Comparison of ENCODE assay signal across 8 cellular contexts in the genomic region with DNA sequence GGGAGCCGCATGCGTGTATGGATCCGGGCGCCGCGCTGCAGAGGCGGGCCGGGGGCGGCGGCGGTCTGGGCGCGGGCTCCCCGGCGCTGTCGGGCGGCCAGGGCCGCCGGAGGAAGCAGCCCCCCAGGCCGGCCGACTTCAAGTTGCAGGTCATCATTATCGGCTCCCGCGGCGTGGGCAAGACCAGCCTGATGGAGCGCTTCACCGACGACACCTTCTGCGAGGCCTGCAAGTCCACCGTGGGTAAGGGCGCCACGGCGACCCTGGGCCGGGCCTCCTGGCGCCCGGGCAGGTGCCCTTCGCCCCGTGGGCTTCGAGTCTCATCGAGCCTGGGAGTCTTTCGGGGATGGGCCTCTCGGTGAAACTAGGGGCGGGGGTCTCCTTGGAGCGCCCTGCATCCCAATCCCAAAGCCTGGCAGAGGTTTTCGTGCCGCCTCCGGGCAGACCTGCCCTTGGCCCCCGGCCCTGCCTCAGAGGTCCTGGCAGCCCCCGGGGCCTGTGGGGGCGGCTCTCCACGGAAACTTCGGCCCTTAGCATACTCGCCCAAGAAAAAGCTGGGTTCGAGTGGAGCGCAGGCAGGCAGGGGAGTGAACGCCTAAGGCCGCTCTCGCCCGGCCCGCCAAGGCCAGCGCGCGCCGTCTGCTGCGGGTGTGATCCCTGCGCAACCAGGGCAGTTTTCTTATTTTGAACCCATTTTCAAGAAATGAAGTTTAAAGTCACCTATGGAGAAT. TPM values are rescaled to one million over a fixed set of nuclear protein-coding genes. Genes with fewer than 3 reads are reported as not detected.
A peak's percentile ranks its signal among the peaks of the same experiment; 100 is the strongest.
DNase-seq lines count a peak whose midpoint lies in the region; ATAC-seq and TF ChIP-seq lines count a peak whose summit lies in the region.

No MANE protein-coding gene starts in this region.

- H3K9me3 Mint-ChIP-seq in chondrocyte (ENCODE audit: low read depth): no peaks in the 10 kb centered on the region

- peaks cover 1% of the 10 kb centered on the region for H3K79me1 ChIP-seq in mesendoderm (ENCODE audit: low read length)

- H3K27ac ChIP-seq in SJSA1 (peak overlapping the region; percentile 12; the same call in 1 of the 2 replicates), mesendoderm (ENCODE audit: low read depth, low read length) (peak overlapping the region; percentile 0), tibial artery (peak overlapping the region; percentile 77 to 86)

- H4K5ac ChIP-seq in mesendoderm (ENCODE audit: low read length): no peak overlapping the region

- H3K4me3 ChIP-seq in SJSA1 (peak overlapping the region; percentile 80), mesendoderm (ENCODE audit: low read length) (peak overlapping the region; percentile 58), tibial artery (peak overlapping the region; percentile 89 to 93)

- peak; percentile 3 for ATAC-seq in HG02885 (IDR thresholded peaks at IDR 0.05; ENCODE audit: poor library complexity, unreplicated experiment)

- H3K27me3 Mint-ChIP-seq in chondrocyte (ENCODE audit: low read depth): peaks cover 4% of the 10 kb centered on the region

- H3K4me1 ChIP-seq in SJSA1 (replicated peaks) (peaks cover 3% of the 10 kb centered on the region), mesendoderm (ENCODE audit: control insufficient read depth, low read depth, low read length) (peaks cover 3% of the 10 kb centered on the region), tibial artery (peaks cover 0 to 53% (median 28%) of the 10 kb centered on the region in 4 donors)

- no CpG with 5 or more reads among the region's 66 CpGs for WGBS in mesendoderm (ENCODE audit: extremely low coverage, insufficient coverage, low lambda C conversion rate)

- intact Hi-C loops in tibial artery (cut with DNase I; ENCODE audit: low total_unique reads): no loop called here

- peak overlapping the region; percentile 85 for H3K56ac ChIP-seq in mesendoderm (ENCODE audit: low read length)

- H2BK15ac ChIP-seq in mesendoderm (replicated peaks; ENCODE audit: low read depth): no peak overlapping the region

- H3K4me1 Mint-ChIP-seq in chondrocyte (ENCODE audit: low read depth): peaks cover 51% of the 10 kb centered on the region

- H4K8ac ChIP-seq in mesendoderm (ENCODE audit: low read depth, low read length): peak overlapping the region; percentile 94

- H3K79me2 ChIP-seq in mesendoderm (ENCODE audit: control insufficient read depth, insufficient read depth, low read length): peaks cover 44% of the 10 kb centered on the region

- H3K36me3 ChIP-seq in SJSA1: peaks cover 15% of the 10 kb centered on the region; the same call in 1 of the 2 replicates
- no peaks in the 10 kb centered on the region for H3K36me3 ChIP-seq in mesendoderm (ENCODE audit: control insufficient read depth, insufficient read depth, low read length)
- no peaks in the 10 kb centered on the region for H3K36me3 ChIP-seq in tibial artery

- peak overlapping the region; percentile 75 for H3K9ac ChIP-seq in mesendoderm (ENCODE audit: low read length)

- no peaks in the 10 kb centered on the region for H3K27me3 ChIP-seq in SJSA1 (replicated peaks)
- H3K27me3 ChIP-seq in mesendoderm (ENCODE audit: insufficient read depth, low read length, poor library complexity): no peaks in the 10 kb centered on the region
- H3K27me3 ChIP-seq in tibial artery: no peaks in the 10 kb centered on the region

- H3K4me3 Mint-ChIP-seq in chondrocyte (ENCODE audit: unreplicated experiment): peak overlapping the region; percentile 86

- H3K4ac ChIP-seq in mesendoderm (ENCODE audit: low read depth, low read length): peak overlapping the region; percentile 99

- DNase-seq in DMS53 (lab: John Stamatoyannopoulos, UW) (peak; percentile 72), DMS53 treated with DMSO at 0.1 percent for 48 hours (lab: John Stamatoyannopoulos, UW; ENCODE audit: unreplicated experiment) (no peak), SJSA1 (ENCODE audit: low read depth in 1 of 2, low spot score in 2 of 2) (peak in 1 of 2 experiments; percentile 46), chondrocyte (ENCODE audit: low spot score) (no peak), mesendoderm (no peak), tibial artery (no peak), dedifferentiated amniotic fluid mesenchymal stem cell (ENCODE audit: extremely low spot score) (no peak)

- H3K23ac ChIP-seq in mesendoderm (ENCODE audit: low read length): no peak overlapping the region

- H3K9me3 ChIP-seq in SJSA1 (replicated peaks): no peaks in the 10 kb centered on the region
- H3K9me3 ChIP-seq in tibial artery: no peaks in the 10 kb centered on the region

- H3K36me3 Mint-ChIP-seq in chondrocyte (ENCODE audit: low read depth): no peaks in the 10 kb centered on the region

- H3K4me2 ChIP-seq in mesendoderm (ENCODE audit: low read length): peak overlapping the region; percentile 28

- peak overlapping the region; percentile 76 for H3K27ac Mint-ChIP-seq in chondrocyte (ENCODE audit: unreplicated experiment)

- H2BK120ac ChIP-seq in mesendoderm (ENCODE audit: low read depth, low read length): no peak overlapping the region

- TF ChIP-seq CTCF in chondrocyte (IDR thresholded peaks at IDR 0.05) (peak; percentile 11), tibial artery (IDR thresholded peaks at IDR 0.05) (no peak)

- peak overlapping the region; percentile 95 for H3K18ac ChIP-seq in mesendoderm (ENCODE audit: low read length)

- no peak overlapping the region for H2BK5ac ChIP-seq in mesendoderm (ENCODE audit: low read length)

- H2AK5ac ChIP-seq in mesendoderm (ENCODE audit: low read length): no peak overlapping the region

RNA-seq across cellular contexts. Expression of a gene that starts 0.6 kb away (rescaled TPM):
- total RNA-seq in SJSA1 (2014; rRNA removed; shearing (Covaris generic)): 83.0 and 93.1 TPM in 2 replicates
- total RNA-seq in chondrocyte: 40.9 to 44.6 TPM (median 41.3 TPM) in 3 replicates
- polyA plus RNA-seq in mesendoderm (2013, experiment 1 of 2): 25.0 TPM
- 24.3 TPM for polyA plus RNA-seq in mesendoderm (2013, experiment 2 of 2)

Comparison
In these comparisons a context has a peak if more than half of its experiments do, and no peak if none do; other contexts are left out.
1. H3K27ac ChIP-seq: peak in every context shown above with its lines; median percentile 82 in tibial artery; 12 in SJSA1; 0 in mesendoderm.